In genomic region chr17:64920419-64921172, GRCh38 we compare ENCODE assay signal across 8 cellular contexts. TPM values are rescaled to one million over a fixed set of nuclear protein-coding genes. Genes with fewer than 3 reads are reported as not detected.
A peak's percentile ranks its signal among the peaks of the same experiment; 100 is the strongest.
DNase-seq lines count a peak whose midpoint lies in the region; ATAC-seq and TF ChIP-seq lines count a peak whose summit lies in the region.
"Had no signal": no experiment of that assay in that cellular context is flagged by ENCODE, and none has a peak within 500 bp of the region (broad histone marks: within the 10 kb centered on the region; RNA-seq: fewer than 3 reads in every experiment).

No MANE protein-coding gene starts in this region.

- H3K9me3 ChIP-seq in neural progenitor cell (ENCODE audit: low read depth) = no peaks in the 10 kb centered on the region

- H3K27ac ChIP-seq in neural progenitor cell = no peak overlapping the region

- TF ChIP-seq CTCF in NB4 (IDR thresholded peaks at IDR 0.05; ENCODE audit: low read depth, low read length) = no peak
- TF ChIP-seq CTCF in neural progenitor cell (IDR thresholded peaks at IDR 0.05) = no peak

- no peak overlapping the region for H3K27ac Mint-ChIP-seq in neural progenitor cell

- no peaks in the 10 kb centered on the region for H3K36me3 ChIP-seq in neural progenitor cell

- no peaks in the 10 kb centered on the region for H3K36me3 Mint-ChIP-seq in neural progenitor cell

- H3K4me3 ChIP-seq in NB4 (ENCODE audit: low read depth, low read length) = no peak overlapping the region
- no peak overlapping the region for H3K4me3 ChIP-seq in neural progenitor cell

- no peak overlapping the region for H3K9ac ChIP-seq in neural progenitor cell

- H2AFZ ChIP-seq in neural progenitor cell (replicated peaks) = no peak overlapping the region

- H3K9me3 Mint-ChIP-seq in neural progenitor cell = no peaks in the 10 kb centered on the region

- H4K20me1 ChIP-seq in neural progenitor cell (ENCODE audit: low read depth) = no peaks in the 10 kb centered on the region

- TF ChIP-seq POLR2A in NB4 (IDR thresholded peaks at IDR 0.05; ENCODE audit: extremely low read depth, insufficient read length) = no peak

- H3K4me1 Mint-ChIP-seq in neural progenitor cell = peaks cover 6% of the 10 kb centered on the region

- H3F3A ChIP-seq in neural progenitor cell (ENCODE audit: low read depth) = peaks cover 6% of the 10 kb centered on the region

- no peaks in the 10 kb centered on the region for H3K4me1 ChIP-seq in neural progenitor cell

- H3K79me2 ChIP-seq in neural progenitor cell (ENCODE audit: low read depth) = peaks cover 6% of the 10 kb centered on the region

- no peak overlapping the region for H3K4me2 ChIP-seq in neural progenitor cell

- H3K4me3 Mint-ChIP-seq in neural progenitor cell = peak overlapping the region; percentile 92

- DNase-seq in ELF-1 (ENCODE audit: low read depth, low spot score) = peak; percentile 30
- DNase-seq in NB4 (ENCODE audit: low read depth) = peak; percentile 38
- DNase-seq in cerebellar cortex (ENCODE audit: low spot score) = peak; percentile 9
- no peak for DNase-seq in neural progenitor cell (ENCODE audit: low spot score)
- no peak for DNase-seq in AG08396 (ENCODE audit: low spot score)
- no peak for DNase-seq in effector CD8-positive, alpha-beta T cell (lab: John Stamatoyannopoulos, UW)
- DNase-seq: effector memory CD4-positive, alpha-beta T cell had no signal

- ATAC-seq in GM19351 (IDR thresholded peaks at IDR 0.05; ENCODE audit: unreplicated experiment) = no peak

- H3K27me3 ChIP-seq in neural progenitor cell = peaks cover 11% of the 10 kb centered on the region

- H3K27me3 Mint-ChIP-seq in neural progenitor cell (ENCODE audit: insufficient read depth, low read depth) = peaks cover 3% of the 10 kb centered on the region

RNA-seq across cellular contexts. Expression of gene LRRC37A3, which starts 1.3 kb away (rescaled TPM):
- total RNA-seq in neural progenitor cell (ENCODE audit: low replicate concordance) = 5.4 and 5.6 TPM in 2 replicates

Comparison
In these comparisons a context has a peak if more than half of its experiments do, and no peak if none do; other contexts are left out.
1. DNase-seq: peak in ELF-1 (single experiment), NB4 (single experiment) and cerebellar cortex (single experiment); none in neural progenitor cell (single experiment), AG08396 (single experiment) and effector CD8-positive, alpha-beta T cell (single experiment).